Comparison of ENCODE assay signal across 24 cellular contexts in the genomic region with DNA sequence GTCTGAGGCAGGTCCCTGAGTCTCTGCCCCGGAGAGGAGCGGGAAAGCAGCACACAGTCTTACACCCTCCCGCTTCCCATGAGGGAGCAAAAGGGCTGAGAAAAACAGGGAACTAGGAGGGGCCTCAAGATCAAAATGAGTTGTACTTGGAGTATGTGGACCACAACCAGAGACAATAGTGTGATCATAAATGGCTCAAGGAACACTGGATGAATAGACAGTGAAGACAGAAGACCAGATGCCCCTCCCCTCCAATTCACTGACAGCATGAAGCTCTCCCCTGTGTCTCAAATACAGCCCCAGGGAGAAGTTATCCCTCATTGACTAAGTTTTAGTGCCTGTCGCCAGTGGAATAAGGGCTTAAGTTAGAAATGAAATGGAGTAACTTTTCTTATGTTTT.
"Had no signal": no experiment of that assay in that cellular context is flagged by ENCODE, and none has a peak within 500 bp of the region (broad histone marks: within the 10 kb centered on the region; RNA-seq: fewer than 3 reads in every experiment).

No MANE protein-coding gene starts in this region.

- FAIRE-seq: colon, endothelial cell of umbilical vein, islet of Langerhans, keratinocyte had no signal

- DNase-seq: dermis blood vessel endothelial cell; dorsolateral prefrontal cortex; effector CD4-positive, alpha-beta T cell; effector memory CD4-positive, alpha-beta T cell; foreskin keratinocyte; gastrocnemius medialis; glutamatergic neuron; head of caudate nucleus; heart right ventricle; hippocampal formation; left cardiac atrium; left lung; left ventricle myocardium superior; lower lobe of right lung; mesenchymal stem cell; mucosa of descending colon; naive B cell had no signal

- H3K9me3 ChIP-seq: gastrocnemius medialis, lower lobe of right lung, mucosa of descending colon had no signal

- H3K4me1 ChIP-seq: esophagus muscularis mucosa, foreskin keratinocyte, gastrocnemius medialis, heart right ventricle, left lung, lower lobe of right lung had no signal

- H3K36me3 ChIP-seq: esophagus muscularis mucosa, gastrocnemius medialis, heart right ventricle, left lung, lower lobe of right lung had no signal

- ATAC-seq: foreskin keratinocyte, gastrocnemius medialis, heart right ventricle, left cardiac atrium, left lung, left ventricle myocardium superior, lower lobe of right lung, mucosa of descending colon had no signal

- H3K4me3 Mint-ChIP-seq: mesothelial cell of epicardium, naive B cell had no signal

- H3K27me3 ChIP-seq: esophagus muscularis mucosa, foreskin keratinocyte, gastrocnemius medialis, left lung had no signal

- H3K4me1 Mint-ChIP-seq: naive B cell had no signal

- H3K27ac ChIP-seq: coronary artery, dorsolateral prefrontal cortex, esophagus muscularis mucosa, foreskin keratinocyte, gastrocnemius medialis, heart right ventricle, left lung, lower lobe of right lung had no signal

- H3K4me3 ChIP-seq: coronary artery, dorsolateral prefrontal cortex, esophagus muscularis mucosa, gastrocnemius medialis, heart right ventricle, left lung, lower lobe of right lung, mucosa of descending colon had no signal

- H3K27ac Mint-ChIP-seq: mesothelial cell of epicardium, naive B cell had no signal

- H3K36me3 Mint-ChIP-seq: naive B cell had no signal
